9 cellular contexts compared by ENCODE assay signal in genomic region chr7:100130608-100131453, GRCh38. TPM values are rescaled to one million over a fixed set of nuclear protein-coding genes. Genes with fewer than 3 reads are reported as not detected.
DNase-seq lines count a peak whose midpoint lies in the region; ATAC-seq and TF ChIP-seq lines count a peak whose summit lies in the region.
"Had no signal": no experiment of that assay in that cellular context is flagged by ENCODE, and none has a peak within 500 bp of the region (broad histone marks: within the 10 kb centered on the region; RNA-seq: fewer than 3 reads in every experiment).

No MANE protein-coding gene starts in this region.

- H3K36me3 Mint-ChIP-seq in activated naive CD8-positive, alpha-beta T cell treated with anti-CD3 and anti-CD28 coated beads, Interleukin-2, amount 10 ng/mL, durations not matched to agents 7 days and 5 days, result no peaks in the 10 kb centered on the region

- no peaks in the 10 kb centered on the region for H3K9me3 Mint-ChIP-seq in activated naive CD8-positive, alpha-beta T cell treated with anti-CD3 and anti-CD28 coated beads, Interleukin-2, amount 10 ng/mL, durations not matched to agents 7 days and 5 days
- H3K9me3 Mint-ChIP-seq: dendritic cell treated with granulocyte-macrophage colony-stimulating factor and Interleukin-4, amounts not matched to agents 40 ng/mL and 50 ng/mL, for 4 days had no signal

- H3K9ac ChIP-seq in SK-N-MC (ENCODE audit: insufficient read length), result peak overlapping the region; percentile 35
- peak overlapping the region; percentile 27 for H3K9ac ChIP-seq in rectal smooth muscle tissue (ENCODE audit: low read length)

- no peak for ATAC-seq in activated naive CD8-positive, alpha-beta T cell treated with anti-CD3 and anti-CD28 coated beads, Interleukin-2, amount 10 ng/mL, durations not matched to agents 7 days and 5 days (ENCODE audit: low read depth)
- no peak for ATAC-seq in GM21737 (IDR thresholded peaks at IDR 0.05; ENCODE audit: unreplicated experiment)
- ATAC-seq in HG02642 (IDR thresholded peaks at IDR 0.05; ENCODE audit: poor library complexity, unreplicated experiment), result no peak

- H3K27ac ChIP-seq in SK-N-MC (no peak overlapping the region), left ventricle myocardium inferior (replicated peaks) (no peak overlapping the region), rectal smooth muscle tissue (ENCODE audit: low read depth, low read length) (no peak overlapping the region)

- POLR2A ChIA-PET in activated naive CD8-positive, alpha-beta T cell treated with anti-CD3 and anti-CD28 coated beads, Interleukin-2, amount 10 ng/mL, durations not matched to agents 7 days and 5 days (lab: Charles Lee), result interaction anchor here (0.6 to 1.1 kb wide), 4 partner anchors 11 to 51 kb away, joined by 3 read pairs; partner anchors contain the start of genes AP4M1, CNPY4 and MCM7

- no peaks in the 10 kb centered on the region for H3K36me3 ChIP-seq in SK-N-MC (ENCODE audit: insufficient read depth, low read length)
- H3K36me3 ChIP-seq in left ventricle myocardium inferior, result no peaks in the 10 kb centered on the region
- no peaks in the 10 kb centered on the region for H3K36me3 ChIP-seq in rectal smooth muscle tissue (ENCODE audit: control insufficient read depth, insufficient read depth, low read length)

- no peaks in the 10 kb centered on the region for H3K27me3 Mint-ChIP-seq in activated naive CD8-positive, alpha-beta T cell treated with anti-CD3 and anti-CD28 coated beads, Interleukin-2, amount 10 ng/mL, durations not matched to agents 7 days and 5 days

- DNase-seq in DMS153 treated with DMSO at 0.1 percent for 48 hours (lab: John Stamatoyannopoulos, UW; ENCODE audit: unreplicated experiment) (peak; percentile 52), LNCaP clone FGC (ENCODE audit: low read depth) (no peak), SK-N-MC (ENCODE audit: low read depth, low spot score) (no peak), left ventricle myocardium inferior (peak; percentile 79)
- peak; percentile 87 for DNase-seq in activated naive CD8-positive, alpha-beta T cell treated with anti-CD3 and anti-CD28 coated beads, Interleukin-2, amount 10 ng/mL, durations not matched to agents 7 days and 5 days

- TF ChIP-seq CTCF in LNCaP clone FGC (IDR thresholded peaks at IDR 0.05; ENCODE audit: control insufficient read depth, extremely low read depth, insufficient read depth), result peak; percentile 70
- TF ChIP-seq CTCF in left ventricle myocardium inferior (IDR thresholded peaks at IDR 0.05; ENCODE audit: borderline replicate concordance), result peak; percentile 92

- intact Hi-C loops in left ventricle myocardium inferior (cut with micrococcal nuclease), result loop anchor here (5.0 kb wide), 1 partner anchor 86 kb away; the partner anchor contains the start of gene PVRIG

- H3K27me3 ChIP-seq in left ventricle myocardium inferior (ENCODE audit: low read depth) (no peaks in the 10 kb centered on the region), rectal smooth muscle tissue (ENCODE audit: control insufficient read depth, insufficient read depth, low read length) (no peaks in the 10 kb centered on the region)

- peaks cover 18% of the 10 kb centered on the region for H3K4me1 Mint-ChIP-seq in activated naive CD8-positive, alpha-beta T cell treated with anti-CD3 and anti-CD28 coated beads, Interleukin-2, amount 10 ng/mL, durations not matched to agents 7 days and 5 days

- H3K4me3 ChIP-seq in LNCaP clone FGC (ENCODE audit: low read depth, low read length) (no peak overlapping the region), SK-N-MC (peak overlapping the region; percentile 70), left ventricle myocardium inferior (peak overlapping the region; percentile 22), rectal smooth muscle tissue (ENCODE audit: low read length) (peak overlapping the region; percentile 29)

- H3K4me1 ChIP-seq in left ventricle myocardium inferior (peaks cover 39% of the 10 kb centered on the region), rectal smooth muscle tissue (ENCODE audit: control insufficient read depth, insufficient read depth, low read length) (peaks cover 3% of the 10 kb centered on the region)

- peak overlapping the region; percentile 48 for H3K4me3 Mint-ChIP-seq in activated naive CD8-positive, alpha-beta T cell treated with anti-CD3 and anti-CD28 coated beads, Interleukin-2, amount 10 ng/mL, durations not matched to agents 7 days and 5 days
- H3K4me3 Mint-ChIP-seq: dendritic cell treated with granulocyte-macrophage colony-stimulating factor and Interleukin-4, amounts not matched to agents 40 ng/mL and 50 ng/mL, for 4 days had no signal

- no peak overlapping the region for H3K27ac Mint-ChIP-seq in activated naive CD8-positive, alpha-beta T cell treated with anti-CD3 and anti-CD28 coated beads, Interleukin-2, amount 10 ng/mL, durations not matched to agents 7 days and 5 days
- H3K27ac Mint-ChIP-seq: dendritic cell treated with granulocyte-macrophage colony-stimulating factor and Interleukin-4, amounts not matched to agents 40 ng/mL and 50 ng/mL, for 4 days had no signal

- H3K9me3 ChIP-seq in SK-N-MC (ENCODE audit: low read depth, low read length) (no peaks in the 10 kb centered on the region), left ventricle myocardium inferior (replicated peaks) (no peaks in the 10 kb centered on the region)

RNA-seq across cellular contexts. Expression of gene MBLAC1, which starts 4.1 kb away (rescaled TPM):
- 1 to 10 TPM; 4.8 to 6.5 TPM for total RNA-seq in activated naive CD8-positive, alpha-beta T cell treated with anti-CD3 and anti-CD28 coated beads, Interleukin-2, amount 10 ng/mL, durations not matched to agents 7 days and 5 days
- 2.0 TPM for total RNA-seq in left ventricle myocardium inferior

RNA-seq across cellular contexts. Expression of gene CNPY4, which starts 11.4 kb away (rescaled TPM):
- 10 to 100 TPM; 52.4 to 58.3 TPM for total RNA-seq in activated naive CD8-positive, alpha-beta T cell treated with anti-CD3 and anti-CD28 coated beads, Interleukin-2, amount 10 ng/mL, durations not matched to agents 7 days and 5 days
- total RNA-seq in left ventricle myocardium inferior, result 8.5 TPM

RNA-seq across cellular contexts. Expression of gene TAF6, which starts 11.7 kb away (rescaled TPM):
- total RNA-seq in activated naive CD8-positive, alpha-beta T cell treated with anti-CD3 and anti-CD28 coated beads, Interleukin-2, amount 10 ng/mL, durations not matched to agents 7 days and 5 days, result 10 to 100 TPM; 63.7 to 65.9 TPM
- total RNA-seq in left ventricle myocardium inferior, result 34.1 TPM

RNA-seq across cellular contexts. Expression of gene LAMTOR4, which starts 17.9 kb away (rescaled TPM):
- total RNA-seq in activated naive CD8-positive, alpha-beta T cell treated with anti-CD3 and anti-CD28 coated beads, Interleukin-2, amount 10 ng/mL, durations not matched to agents 7 days and 5 days, result 100 to 1,000 TPM; 170 to 175 TPM
- total RNA-seq in left ventricle myocardium inferior, result 100 TPM

RNA-seq across cellular contexts. Expression of gene TRAPPC14, which starts 27.7 kb away (rescaled TPM):
- 10 to 100 TPM; 52.0 to 58.4 TPM for total RNA-seq in activated naive CD8-positive, alpha-beta T cell treated with anti-CD3 and anti-CD28 coated beads, Interleukin-2, amount 10 ng/mL, durations not matched to agents 7 days and 5 days
- 7.1 TPM for total RNA-seq in left ventricle myocardium inferior

Comparison
In these comparisons a context has a peak if more than half of its experiments do, and no peak if none do; other contexts are left out.
1. DNase-seq: peak in DMS153 treated with DMSO at 0.1 percent for 48 hours (single experiment), activated naive CD8-positive, alpha-beta T cell treated with anti-CD3 and anti-CD28 coated beads, Interleukin-2, amount 10 ng/mL, durations not matched to agents 7 days and 5 days (single experiment) and left ventricle myocardium inferior (single experiment); none in LNCaP clone FGC (single experiment) and SK-N-MC (single experiment).